8 cellular contexts compared by ENCODE assay signal in genomic region chr12:6452245-6452731, GRCh38. TPM values are rescaled to one million over a fixed set of nuclear protein-coding genes. Genes with fewer than 3 reads are reported as not detected.
DNase-seq lines count a peak whose midpoint lies in the region; ATAC-seq, FAIRE-seq and TF ChIP-seq lines count a peak whose summit lies in the region.

No MANE protein-coding gene starts in this region.

- FAIRE-seq in kidney (lab: Jason Lieb, UNC) (no peak), GM19239 (lab: Jason Lieb, UNC) (no peak)

- no peaks in the 10 kb centered on the region for H3K9me3 Mint-ChIP-seq in brain
- no peaks in the 10 kb centered on the region for H3K9me3 Mint-ChIP-seq in stimulated activated memory B cell treated with anti-CD40 and anti-IgM and Interleukin-4, amounts not matched to agents 10 μg/mL and 1 μg/mL and 100 μg/mL, for 72 hours

- peaks cover 5% of the 10 kb centered on the region for H3K27me3 Mint-ChIP-seq in brain
- no peaks in the 10 kb centered on the region for H3K27me3 Mint-ChIP-seq in stimulated activated memory B cell treated with anti-CD40 and anti-IgM and Interleukin-4, amounts not matched to agents 10 μg/mL and 1 μg/mL and 100 μg/mL, for 72 hours

- H3K4me1 Mint-ChIP-seq in brain: peaks cover 41% of the 10 kb centered on the region
- peaks cover 68% of the 10 kb centered on the region for H3K4me1 Mint-ChIP-seq in stimulated activated memory B cell treated with anti-CD40 and anti-IgM and Interleukin-4, amounts not matched to agents 10 μg/mL and 1 μg/mL and 100 μg/mL, for 72 hours

- H3K27ac Mint-ChIP-seq in brain: peak overlapping the region; percentile 84 to 99 (median 93)
- peak overlapping the region; percentile 83 for H3K27ac Mint-ChIP-seq in stimulated activated memory B cell treated with anti-CD40 and anti-IgM and Interleukin-4, amounts not matched to agents 10 μg/mL and 1 μg/mL and 100 μg/mL, for 72 hours

- ATAC-seq in stimulated activated memory B cell treated with anti-CD40 and anti-IgM and Interleukin-4, amounts not matched to agents 10 μg/mL and 1 μg/mL and 100 μg/mL, for 72 hours: peak; percentile 17
- ATAC-seq in HG03521 (IDR thresholded peaks at IDR 0.05; ENCODE audit: unreplicated experiment): no peak

- H3K4me1 ChIP-seq in kidney (ENCODE audit: control insufficient read depth in 1 of 2, insufficient read depth in 1 of 2, low read depth in 1 of 2, low read length in 2 of 2): peaks cover 17 to 24% of the 10 kb centered on the region in 2 donors

- TF ChIP-seq CTCF in GM12864 (IDR thresholded peaks at IDR 0.05; ENCODE audit: low read depth, low read length, missing control alignments): no peak
- no peak for TF ChIP-seq CTCF in brain (conservative IDR thresholded peaks at IDR 0.05)
- no peak for TF ChIP-seq CTCF in kidney (IDR thresholded peaks at IDR 0.05; ENCODE audit: borderline replicate concordance, extremely low read depth, insufficient read depth)

- H3K4me3 Mint-ChIP-seq in brain: peak overlapping the region in 4 of 5 experiments; percentile 77 to 89 (median 84)
- peak overlapping the region; percentile 97 for H3K4me3 Mint-ChIP-seq in stimulated activated memory B cell treated with anti-CD40 and anti-IgM and Interleukin-4, amounts not matched to agents 10 μg/mL and 1 μg/mL and 100 μg/mL, for 72 hours

- intact Hi-C loops in kidney (cut with DNase I): loop anchor here (10.0 kb wide), 1 partner anchor 117 kb away; no protein-coding TSS in a partner anchor

- peaks cover 13 to 18% of the 10 kb centered on the region in 2 donors for H3K36me3 ChIP-seq in kidney (ENCODE audit: control insufficient read depth in 1 of 2, insufficient read depth in 2 of 2, low read length in 2 of 2)

- H3K36me3 Mint-ChIP-seq in brain: peaks cover 8% of the 10 kb centered on the region
- peaks cover 66% of the 10 kb centered on the region for H3K36me3 Mint-ChIP-seq in stimulated activated memory B cell treated with anti-CD40 and anti-IgM and Interleukin-4, amounts not matched to agents 10 μg/mL and 1 μg/mL and 100 μg/mL, for 72 hours

- no peak for DNase-seq in GM12864 (ENCODE audit: low read depth)
- DNase-seq in LoVo (ENCODE audit: low spot score): peak; percentile 25
- no peak for DNase-seq in kidney
- DNase-seq in GM19239 (ENCODE audit: insufficient read length, low spot score): no peak
- no peak for DNase-seq in NCI-H510A treated with DMSO at 0.1 percent for 48 hours (lab: John Stamatoyannopoulos, UW)

- H3K27ac ChIP-seq in kidney (ENCODE audit: low read depth in 2 of 2, low read length in 2 of 2): peak overlapping the region; percentile 99

- H3K4me3 ChIP-seq in GM12864 (ENCODE audit: low read depth, low read length) (peak overlapping the region; percentile 84), kidney (ENCODE audit: low read length in 2 of 2) (peak overlapping the region; percentile 88 to 92)

- H3K9me3 ChIP-seq in kidney (ENCODE audit: control insufficient read depth in 1 of 2, low read length in 2 of 2): no peaks in the 10 kb centered on the region

- peak overlapping the region; percentile 98 for H3K9ac ChIP-seq in kidney (ENCODE audit: low read length in 2 of 2)

RNA-seq across cellular contexts. Expression of gene TAPBPL, which starts 0.4 kb away (rescaled TPM):
- polyA plus RNA-seq in brain (ENCODE audit: insufficient read depth, low read depth, low replicate concordance) (14.5 TPM), kidney (ENCODE audit: insufficient read depth, low read depth, low replicate concordance) (34.5 TPM)
- total RNA-seq in kidney: 44.7 TPM

RNA-seq across cellular contexts. Expression of gene CD27, which starts 7.5 kb away (rescaled TPM):
- polyA plus RNA-seq in brain (ENCODE audit: insufficient read depth, low read depth, low replicate concordance): 0.34 TPM
- 6.6 TPM for total RNA-seq in kidney
- polyA plus RNA-seq in kidney (ENCODE audit: insufficient read depth, low read depth, low replicate concordance): not detected

RNA-seq across cellular contexts. Expression of gene VAMP1, which starts 18.2 kb away (rescaled TPM):
- polyA plus RNA-seq in brain (ENCODE audit: insufficient read depth, low read depth, low replicate concordance): 42.2 TPM
- total RNA-seq in kidney: 13.2 TPM
- polyA plus RNA-seq in kidney (ENCODE audit: insufficient read depth, low read depth, low replicate concordance): 4.9 TPM

RNA-seq across cellular contexts. Expression of gene MRPL51, which starts 40.8 kb away (rescaled TPM):
- polyA plus RNA-seq in brain (ENCODE audit: insufficient read depth, low read depth, low replicate concordance) (133 TPM), kidney (ENCODE audit: insufficient read depth, low read depth, low replicate concordance) (268 TPM)
- 132 TPM for total RNA-seq in kidney

RNA-seq across cellular contexts. Expression of gene NCAPD2, which starts 41.6 kb away (rescaled TPM):
- 69.2 TPM for polyA plus RNA-seq in brain (ENCODE audit: insufficient read depth, low read depth, low replicate concordance)
- total RNA-seq in kidney: 23.4 TPM
- 4.5 TPM for polyA plus RNA-seq in kidney (ENCODE audit: insufficient read depth, low read depth, low replicate concordance)
